In the genomic region with DNA sequence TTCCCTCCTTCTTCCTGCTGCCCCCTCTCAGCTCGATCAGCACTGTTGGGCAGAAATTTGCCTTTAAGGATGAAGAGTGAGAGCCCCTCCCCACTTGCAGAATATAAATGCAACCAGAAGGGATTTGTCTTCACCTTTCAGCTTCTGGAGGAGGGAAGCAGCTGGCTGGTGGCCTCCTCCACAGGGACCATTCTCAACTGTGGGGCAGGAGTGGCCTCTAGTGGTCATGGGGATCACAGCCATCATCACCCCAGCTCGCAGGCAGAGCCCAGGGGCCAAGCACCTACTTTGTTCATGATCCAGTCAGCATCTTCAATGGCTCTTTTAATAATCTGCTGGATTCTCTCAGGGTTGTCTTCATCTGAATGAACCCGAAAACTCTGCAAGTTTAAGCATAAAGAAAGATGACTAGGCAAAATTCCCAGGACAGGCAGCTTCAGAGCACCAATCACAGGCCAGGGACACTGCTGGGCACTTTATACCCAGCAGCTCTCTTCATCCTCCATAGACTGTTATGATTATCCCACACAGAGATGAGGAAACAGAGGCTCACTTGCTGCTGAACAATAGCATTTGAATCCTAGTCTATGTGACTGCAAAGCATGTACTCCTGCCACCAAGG, we compare ENCODE assay signal across 9 cellular contexts. TPM values are rescaled to one million over a fixed set of nuclear protein-coding genes. Genes with fewer than 3 reads are reported as not detected.
DNase-seq lines count a peak whose midpoint lies in the region; ATAC-seq, FAIRE-seq and TF ChIP-seq lines count a peak whose summit lies in the region.
"Had no signal": no experiment of that assay in that cellular context is flagged by ENCODE, and none has a peak within 500 bp of the region (broad histone marks: within the 10 kb centered on the region; RNA-seq: fewer than 3 reads in every experiment).

No MANE protein-coding gene starts in this region.

- dilution Hi-C loops in keratinocyte (cut with MboI; ENCODE audit: extremely low pct_ligation_motif_present, low sequenced_read_pairs), result no loop called here

- H3K27ac Mint-ChIP-seq in Caco-2 (ENCODE audit: unreplicated experiment), result peak overlapping the region; percentile 10

- H3K4me3 Mint-ChIP-seq in Caco-2 (ENCODE audit: unreplicated experiment), result no peak overlapping the region

- TF ChIP-seq CTCF in Caco-2 (IDR thresholded peaks at IDR 0.05; ENCODE audit: insufficient read depth in 1 of 2, low read depth in 1 of 2, low read length in 1 of 2, severe bottlenecking in 1 of 2, unreplicated experiment in 1 of 2) (peak; percentile 99 to 100), bronchial epithelial cell (IDR thresholded peaks at IDR 0.05; ENCODE audit: insufficient read depth, low read length, severe bottlenecking) (peak; percentile 95), keratinocyte (optimal IDR thresholded peaks at IDR 0.05 in 1 of 3, IDR thresholded peaks at IDR 0.05 in 1 of 3, conservative IDR thresholded peaks at IDR 0.05 in 1 of 3; ENCODE audit: extremely low read depth in 1 of 3, insufficient read depth in 2 of 3, low read length in 3 of 3) (peak; percentile 90 to 99 (median 94))

- H3K4me1 ChIP-seq in Caco-2 (no peaks in the 10 kb centered on the region), keratinocyte (ENCODE audit: control insufficient read depth, extremely low read depth, insufficient read depth, low read length) (no peaks in the 10 kb centered on the region)

- no peaks in the 10 kb centered on the region for H3K9me3 Mint-ChIP-seq in Caco-2 (ENCODE audit: unreplicated experiment)

- H2AFZ ChIP-seq in keratinocyte (ENCODE audit: control insufficient read depth, low read length), result no peak overlapping the region

- H3K4me1 Mint-ChIP-seq in Caco-2 (ENCODE audit: low read depth, unreplicated experiment), result peaks cover 10% of the 10 kb centered on the region

- H3K9me1 ChIP-seq in keratinocyte (ENCODE audit: control insufficient read depth, extremely low read depth, insufficient read depth, low read length), result no peaks in the 10 kb centered on the region

- no peaks in the 10 kb centered on the region for H3K36me3 ChIP-seq in Caco-2 (ENCODE audit: control insufficient read depth, insufficient read depth, low read length)
- no peaks in the 10 kb centered on the region for H3K36me3 ChIP-seq in H7 (replicated peaks; ENCODE audit: control insufficient read depth, insufficient read depth, low read length)
- no peaks in the 10 kb centered on the region for H3K36me3 ChIP-seq in bronchial epithelial cell (ENCODE audit: control insufficient read depth, insufficient read depth, low read length)
- no peaks in the 10 kb centered on the region for H3K36me3 ChIP-seq in keratinocyte (ENCODE audit: control insufficient read depth in 2 of 2, extremely low read depth in 1 of 2, insufficient read depth in 2 of 2, low read length in 2 of 2)

- H3K4me3 ChIP-seq in Caco-2 (ENCODE audit: low read depth, low read length) (no peak overlapping the region), H7 (ENCODE audit: insufficient read depth, low read depth, low read length) (no peak overlapping the region), bronchial epithelial cell (ENCODE audit: low read depth, low read length) (no peak overlapping the region), keratinocyte (ENCODE audit: control insufficient read depth in 2 of 3, extremely low read depth in 1 of 3, insufficient read depth in 2 of 3, low read depth in 1 of 3, low read length in 3 of 3) (no peak overlapping the region)

- H4K20me1 ChIP-seq in keratinocyte (ENCODE audit: control insufficient read depth, extremely low read depth, insufficient read depth, low read length), result no peaks in the 10 kb centered on the region

- POLR2A ChIA-PET in Caco-2 (lab: Charles Lee), result interaction anchor here (1.1 to 1.9 kb wide), 4 partner anchors 9 to 225 kb away, joined by 3 to 10 read pairs (median 4); no protein-coding TSS in a partner anchor

- H3K9me3 ChIP-seq in Caco-2 (no peaks in the 10 kb centered on the region), keratinocyte (ENCODE audit: control insufficient read depth, low read depth, low read length) (no peaks in the 10 kb centered on the region)

- H3K27ac ChIP-seq in keratinocyte (ENCODE audit: control insufficient read depth, insufficient read depth, low read length), result no peak overlapping the region

- H3K36me3 Mint-ChIP-seq in Caco-2 (ENCODE audit: insufficient read depth, unreplicated experiment), result peaks cover 18% of the 10 kb centered on the region

- no peak for FAIRE-seq in bronchial epithelial cell (lab: Jason Lieb, UNC)
- peak; percentile 62 for FAIRE-seq in keratinocyte (lab: Jason Lieb, UNC)
- FAIRE-seq: TTC549 had no signal

- no peak overlapping the region for H3K4me2 ChIP-seq in keratinocyte (ENCODE audit: control insufficient read depth, extremely low read depth, insufficient read depth, low read depth, low read length)

- intact Hi-C loops in Caco-2 (cut with micrococcal nuclease; ENCODE audit: unreplicated experiment), result loop anchor here (1.0 to 10.0 kb wide), 8 partner anchors 9 to 305 kb away; no protein-coding TSS in a partner anchor

- DNase-seq in Caco-2 (peak; percentile 89 to 95), H7 (peak; percentile 93), NCI-H2171 treated with DMSO at 0.1 percent for 48 hours (lab: John Stamatoyannopoulos, UW) (peak; percentile 70), bronchial epithelial cell (ENCODE audit: low read depth) (peak; percentile 44), keratinocyte (ENCODE audit: low read depth, low spot score) (no peak)
- peak; percentile 17 to 41 (median 24) for DNase-seq in activated CD4-positive, CD25-positive, alpha-beta regulatory T cell (lab: John Stamatoyannopoulos, UW)
- DNase-seq in stimulated activated CD4-positive, alpha-beta T cell treated with anti-CD3 and anti-CD28 coated beads, Interleukin-2, amount 100 ng/mL, for 48 hours, result peak; percentile 64 to 67

- no peak overlapping the region for H3K9ac ChIP-seq in keratinocyte (ENCODE audit: control insufficient read depth, extremely low read depth, insufficient read depth, low read length)

- no peaks in the 10 kb centered on the region for H3K27me3 Mint-ChIP-seq in Caco-2 (ENCODE audit: insufficient read depth, unreplicated experiment)

- H3K27me3 ChIP-seq in Caco-2 (replicated peaks; ENCODE audit: control insufficient read depth, insufficient read depth, low read length) (no peaks in the 10 kb centered on the region), H7 (ENCODE audit: control insufficient read depth, insufficient read depth, low read length) (no peaks in the 10 kb centered on the region), bronchial epithelial cell (ENCODE audit: control insufficient read depth, insufficient read depth, low read length) (no peaks in the 10 kb centered on the region), keratinocyte (ENCODE audit: control insufficient read depth, extremely low read depth, insufficient read depth, low read length) (peaks cover 8% of the 10 kb centered on the region)

- BruUV-seq in Caco-2 (replicated peaks; lab: Mats Ljungman, UMichigan), result no TSS peak

- no peaks in the 10 kb centered on the region for H3K79me2 ChIP-seq in keratinocyte (ENCODE audit: control insufficient read depth, insufficient read depth, low read length)

- ATAC-seq in GM19452 (IDR thresholded peaks at IDR 0.05; ENCODE audit: unreplicated experiment), result no peak

- CTCF ChIA-PET in Caco-2 (lab: Charles Lee), result interaction anchor here (0.6 to 14.6 kb wide), 43 partner anchors 9 to 565 kb away, joined by 3 to 540 read pairs (median 4); a partner anchor contains a TSS

RNA-seq across cellular contexts. Expression of a gene that starts 13.1 kb away (rescaled TPM):
- total RNA-seq in Caco-2 (2022), result 25.6 and 29.1 TPM in 2 replicates
- 3.4 and 4.9 TPM in 2 replicates for total RNA-seq in H7 (2014; rRNA removed; shearing (Covaris generic))
- 1.3 and 4.1 TPM in 2 replicates for total RNA-seq in bronchial epithelial cell
- polyA plus RNA-seq in keratinocyte, result 3.0 to 6.1 TPM (median 4.9 TPM) in 3 replicates
- polyA plus RNA-seq in keratinocyte (2011; ENCODE audit: low read depth), result 0.72 TPM
- polyA plus RNA-seq in keratinocyte (2011; cell fraction: cytosol; rRNA removed), result 3.7 and 4.3 TPM in 2 replicates
- polyA plus RNA-seq in keratinocyte (2011; cell fraction: nucleus; rRNA removed), result 6.8 and 12.5 TPM in 2 replicates
- 5.2 and 5.3 TPM in 2 replicates for polyA plus RNA-seq in keratinocyte (2012; ENCODE audit: low replicate concordance)
- polyA minus RNA-seq in keratinocyte, result 1.1 to 3.2 TPM (median 1.4 TPM) in 3 replicates
- polyA minus RNA-seq in keratinocyte (2011; cell fraction: cytosol; rRNA and poly(A)+ RNA removed), result 10.4 TPM
- polyA minus RNA-seq in keratinocyte (2011; cell fraction: nucleus; rRNA and poly(A)+ RNA removed), result 1.7 and 2.3 TPM in 2 replicates
